Comparison of ENCODE assay signal across 32 cellular contexts in the genomic region with DNA sequence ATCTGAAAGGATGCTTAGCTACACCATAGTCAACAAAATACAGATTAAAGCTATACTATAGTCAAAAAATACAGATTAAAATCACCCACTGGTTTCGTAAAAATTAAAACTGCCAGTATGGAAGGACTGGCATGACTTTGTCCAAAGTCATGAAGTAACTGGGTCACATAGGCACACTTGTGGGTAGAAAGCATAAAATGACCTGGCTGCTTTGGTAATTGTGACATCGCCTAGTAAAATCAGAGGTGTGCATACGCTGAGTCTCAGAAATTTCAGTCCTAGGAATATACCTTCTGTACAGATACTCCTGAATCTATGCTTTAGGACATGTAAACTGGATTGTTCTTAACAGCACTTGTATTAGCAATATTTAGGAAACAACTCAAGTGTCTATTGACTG. TPM values are rescaled to one million over a fixed set of nuclear protein-coding genes. Genes with fewer than 3 reads are reported as not detected.
DNase-seq lines count a peak whose midpoint lies in the region; ATAC-seq, FAIRE-seq and TF ChIP-seq lines count a peak whose summit lies in the region.
"Had no signal": no experiment of that assay in that cellular context is flagged by ENCODE, and none has a peak within 500 bp of the region (broad histone marks: within the 10 kb centered on the region; RNA-seq: fewer than 3 reads in every experiment).

No MANE protein-coding gene starts in this region.

- 98% methylated on average over 3 of the region's 3 CpGs for WGBS in GM12878 (ENCODE audit: insufficient coverage, insufficient replicate concordance, low lambda C conversion rate, missing lambda C conversion rate)

- H3K36me3 ChIP-seq in PC-3 (ENCODE audit: low read depth, low read length) = no peaks in the 10 kb centered on the region
- no peaks in the 10 kb centered on the region for H3K36me3 ChIP-seq in GM12878 (ENCODE audit: control insufficient read depth in 2 of 2, insufficient read depth in 2 of 2, low read length in 1 of 2)
- H3K36me3 ChIP-seq: esophagus muscularis mucosa, MG63, transverse colon had no signal

- H3K4me3 ChIP-seq in PC-3 (ENCODE audit: low read length) (peak overlapping the region; percentile 57), GM12878 (no peak overlapping the region), coronary artery (no peak overlapping the region)
- H3K4me3 ChIP-seq: esophagus muscularis mucosa, K562, MG63, transverse colon had no signal

- POLR2A ChIA-PET in PC-3 (lab: Charles Lee; ENCODE audit: unreplicated experiment) (interaction anchor here (0.7 kb wide), 2 partner anchors 51 to 822 kb away, joined by 4 to 7 read pairs; no protein-coding TSS in a partner anchor), GM12878 (lab: Charles Lee) (interaction anchor here (0.6 to 1.0 kb wide), 5 partner anchors 8 to 429 kb away, joined by 3 to 5 read pairs (median 4); no protein-coding TSS in a partner anchor)

- ATAC-seq in PC-3 (peak; percentile 13), GM12878 (peak; percentile 22; the same call in 2 of the 3 replicates), HG03342 (IDR thresholded peaks at IDR 0.05; ENCODE audit: unreplicated experiment) (no peak)
- ATAC-seq: K562, right cardiac atrium, T-helper 17 cell had no signal

- CTCF ChIA-PET in PC-3 (lab: Charles Lee) = interaction anchor here (0.7 kb wide), 1 partner anchor 56 kb away, joined by 3 read pairs; no protein-coding TSS in a partner anchor
- CTCF ChIA-PET in GM12878 (lab: Yijun Ruan, JAX) = interaction anchor here (0.6 to 1.2 kb wide), 5 partner anchors 13 to 649 kb away, joined by 3 to 5 read pairs (median 4); no protein-coding TSS in a partner anchor

- no peak overlapping the region for H3K4me3 Mint-ChIP-seq in activated naive CD8-positive, alpha-beta T cell
- no peak overlapping the region for H3K4me3 Mint-ChIP-seq in activated naive CD8-positive, alpha-beta T cell treated with anti-CD3 and anti-CD28 coated beads for 36 hours
- no peak overlapping the region for H3K4me3 Mint-ChIP-seq in type B pancreatic cell
- H3K4me3 Mint-ChIP-seq: activated naive CD4-positive, alpha-beta T cell treated with anti-CD3 and anti-CD28 coated beads, Interleukin-2, amount 50 U/mL, for 24 hours; endodermal cell; neural crest cell had no signal

- H2AFZ ChIP-seq in PC-3 (ENCODE audit: low read length) (no peak overlapping the region), GM12878 (ENCODE audit: control insufficient read depth, low read depth, low read length) (no peak overlapping the region)

- RAD21 ChIA-PET in GM12878 (lab: Charles Lee; ENCODE audit: unreplicated experiment) = interaction anchor here (0.9 to 1.7 kb wide), 5 partner anchors 9 to 90 kb away, joined by 3 to 4 read pairs (median 3); no protein-coding TSS in a partner anchor

- H3K9me2 ChIP-seq in PC-3 (replicated peaks; ENCODE audit: low read length) = no peaks in the 10 kb centered on the region
- H3K9me2 ChIP-seq: SK-N-SH had no signal

- peaks cover 28% of the 10 kb centered on the region for H3K4me1 ChIP-seq in PC-3 (ENCODE audit: insufficient read depth, low read length)
- no peaks in the 10 kb centered on the region for H3K4me1 ChIP-seq in GM12878 (ENCODE audit: control insufficient read depth, insufficient read depth, low read length)
- H3K4me1 ChIP-seq: esophagus muscularis mucosa had no signal

- TF ChIP-seq RAD21 in GM12878 (IDR thresholded peaks at IDR 0.05; ENCODE audit: insufficient read depth, low read depth, low read length) = no peak

- no peak for DNase-seq in activated naive CD8-positive, alpha-beta T cell treated with anti-CD3 and anti-CD28 coated beads for 36 hours
- DNase-seq in PC-3 = no peak
- DNase-seq in GM12878 (ENCODE audit: low read depth, low spot score) = no peak
- no peak for DNase-seq in type B pancreatic cell (ENCODE audit: extremely low spot score, unreplicated experiment)
- no peak for DNase-seq in NCI-H2029 treated with DMSO at 0.1 percent for 48 hours (lab: John Stamatoyannopoulos, UW)
- DNase-seq in coronary artery (ENCODE audit: low spot score) = no peak
- DNase-seq: activated CD4-positive, alpha-beta T cell treated with anti-CD3 and anti-CD28 coated beads, Interleukin-2, amount 50 U/mL, for 1 hour; activated T-cell treated with anti-CD3 and anti-CD28 coated beads, Interleukin-2, amount 50 U/mL, for 48 hours; aorta; C1 segment of cervical spinal cord; caudate nucleus; endodermal cell; MG63; NCI-H1417; NCI-H345; NCI-H748 treated with DMSO at 0.1 percent for 48 hours; right cardiac atrium; SK-N-SH; stimulated activated CD4-positive, alpha-beta T cell treated with anti-CD3 and anti-CD28 coated beads, Interleukin-2, amount 100 ng/mL, for 48 hours; T-helper 17 cell; transverse colon had no signal

- peak; percentile 57 for FAIRE-seq in GM12878 (lab: Jason Lieb, UNC)
- FAIRE-seq: frontal cortex, H1, K562 had no signal

- no peak for TF ChIP-seq EP300 in GM12878 (IDR thresholded peaks at IDR 0.05; ENCODE audit: borderline replicate concordance in 1 of 2, control insufficient read depth in 1 of 2, low read depth in 2 of 2, low read length in 2 of 2)

- no peaks in the 10 kb centered on the region for H3K27me3 Mint-ChIP-seq in activated naive CD8-positive, alpha-beta T cell
- H3K27me3 Mint-ChIP-seq in activated naive CD8-positive, alpha-beta T cell treated with anti-CD3 and anti-CD28 coated beads for 36 hours = no peaks in the 10 kb centered on the region
- H3K27me3 Mint-ChIP-seq in type B pancreatic cell = no peaks in the 10 kb centered on the region
- H3K27me3 Mint-ChIP-seq: activated naive CD4-positive, alpha-beta T cell treated with anti-CD3 and anti-CD28 coated beads, Interleukin-2, amount 50 U/mL, for 24 hours; T-helper 17 cell had no signal

- in situ Hi-C loops in GM12878 (cut with MboI) = no loop called here

- BruUV-seq in PC-3 (replicated peaks; lab: Mats Ljungman, UMichigan) (no TSS peak), GM12878 (replicated peaks; lab: Mats Ljungman, UMichigan) (no TSS peak)

- H3K27ac ChIP-seq in PC-3 (ENCODE audit: low read length) (peak overlapping the region; percentile 79), GM12878 (ENCODE audit: control insufficient read depth, insufficient read depth) (no peak overlapping the region), coronary artery (no peak overlapping the region)
- H3K27ac ChIP-seq: esophagus muscularis mucosa, RWPE1, transverse colon had no signal

- H3K79me2 ChIP-seq in PC-3 (ENCODE audit: low read length) (no peaks in the 10 kb centered on the region), GM12878 (ENCODE audit: control insufficient read depth, insufficient read depth, low read length) (no peaks in the 10 kb centered on the region)

- H3K27ac Mint-ChIP-seq in activated naive CD8-positive, alpha-beta T cell = peak overlapping the region; percentile 47
- no peak overlapping the region for H3K27ac Mint-ChIP-seq in activated naive CD8-positive, alpha-beta T cell treated with anti-CD3 and anti-CD28 coated beads for 36 hours
- peak overlapping the region; percentile 3 for H3K27ac Mint-ChIP-seq in type B pancreatic cell
- H3K27ac Mint-ChIP-seq: endodermal cell had no signal

- H4K20me1 ChIP-seq in PC-3 (ENCODE audit: low read length) (no peaks in the 10 kb centered on the region), GM12878 (ENCODE audit: control insufficient read depth, insufficient read depth) (no peaks in the 10 kb centered on the region)

- peaks cover 18% of the 10 kb centered on the region for H3K4me1 Mint-ChIP-seq in activated naive CD8-positive, alpha-beta T cell (ENCODE audit: low read depth)
- peaks cover 12% of the 10 kb centered on the region for H3K4me1 Mint-ChIP-seq in activated naive CD8-positive, alpha-beta T cell treated with anti-CD3 and anti-CD28 coated beads for 36 hours
- peaks cover 12% of the 10 kb centered on the region for H3K4me1 Mint-ChIP-seq in type B pancreatic cell (ENCODE audit: unreplicated experiment)
- H3K4me1 Mint-ChIP-seq: neural crest cell had no signal

- H3K4me2 ChIP-seq in PC-3 (ENCODE audit: low read length) (peak overlapping the region; percentile 81), GM12878 (ENCODE audit: control insufficient read depth, insufficient read depth) (no peak overlapping the region)

- no peak for TF ChIP-seq CTCF in PC-3 (conservative IDR thresholded peaks at IDR 0.05; ENCODE audit: low read depth, low read length)
- no peak for TF ChIP-seq CTCF in GM12878 (IDR thresholded peaks at IDR 0.05 in 2 of 3, conservative IDR thresholded peaks at IDR 0.05 in 1 of 3; ENCODE audit: control insufficient read depth in 2 of 3, extremely low read depth in 1 of 3, insufficient read depth in 1 of 3, low read depth in 3 of 3, low read length in 3 of 3)
- no peak for TF ChIP-seq CTCF in type B pancreatic cell (conservative IDR thresholded peaks at IDR 0.05)
- TF ChIP-seq CTCF in coronary artery (IDR thresholded peaks at IDR 0.05) = no peak

- H3K9me3 ChIP-seq in PC-3 (ENCODE audit: low read length) (no peaks in the 10 kb centered on the region), GM12878 (replicated peaks; ENCODE audit: control insufficient read depth, insufficient read depth, low read length) (no peaks in the 10 kb centered on the region; the same call in 2 of the 3 replicates)
- H3K9me3 ChIP-seq: esophagus muscularis mucosa, MG63, SK-N-SH, transverse colon had no signal

- intact Hi-C loops in PC-3 (cut with micrococcal nuclease) = loop anchor here (5.0 kb wide), 2 partner anchors 36 to 44 kb away; no protein-coding TSS in a partner anchor
- intact Hi-C loops in GM12878 (cut with micrococcal nuclease; ENCODE audit: unreplicated experiment) = no loop called here

- SMC1A ChIA-PET in GM12878 (lab: Charles Lee; ENCODE audit: uncharacterized antibody, unreplicated experiment) = interaction anchor here (0.9 to 2.6 kb wide), 10 partner anchors 8 to 703 kb away, joined by 3 to 15 read pairs (median 3); no protein-coding TSS in a partner anchor

- peaks cover 4% of the 10 kb centered on the region for H3F3A ChIP-seq in PC-3 (ENCODE audit: low read length, unreplicated experiment)

- TF ChIP-seq POLR2A in GM12878 (IDR thresholded peaks at IDR 0.05; ENCODE audit: low read depth, low read length) = no peak

- H3K36me3 Mint-ChIP-seq in activated naive CD8-positive, alpha-beta T cell = peaks cover 5% of the 10 kb centered on the region
- no peaks in the 10 kb centered on the region for H3K36me3 Mint-ChIP-seq in activated naive CD8-positive, alpha-beta T cell treated with anti-CD3 and anti-CD28 coated beads for 36 hours
- no peaks in the 10 kb centered on the region for H3K36me3 Mint-ChIP-seq in type B pancreatic cell
- H3K36me3 Mint-ChIP-seq: activated naive CD4-positive, alpha-beta T cell treated with anti-CD3 and anti-CD28 coated beads, Interleukin-2, amount 50 U/mL, for 24 hours had no signal

- H3K9ac ChIP-seq in PC-3 (ENCODE audit: low read length) (peak overlapping the region; percentile 20; the same call in 1 of the 2 replicates), GM12878 (ENCODE audit: control insufficient read depth, insufficient read depth, low read length) (no peak overlapping the region)
- H3K9ac ChIP-seq: SK-N-SH had no signal

- no peaks in the 10 kb centered on the region for H3K9me3 Mint-ChIP-seq in activated naive CD8-positive, alpha-beta T cell (ENCODE audit: low read depth)
- H3K9me3 Mint-ChIP-seq in activated naive CD8-positive, alpha-beta T cell treated with anti-CD3 and anti-CD28 coated beads for 36 hours = peaks cover 4% of the 10 kb centered on the region
- H3K9me3 Mint-ChIP-seq in type B pancreatic cell = peaks cover 11% of the 10 kb centered on the region
- H3K9me3 Mint-ChIP-seq: activated naive CD4-positive, alpha-beta T cell treated with anti-CD3 and anti-CD28 coated beads, Interleukin-2, amount 50 U/mL, for 24 hours; endodermal cell had no signal

- no peaks in the 10 kb centered on the region for H3K27me3 ChIP-seq in PC-3 (ENCODE audit: low read length)
- no peaks in the 10 kb centered on the region for H3K27me3 ChIP-seq in GM12878 (replicated peaks in 1 of 2; ENCODE audit: control insufficient read depth in 2 of 2, insufficient read depth in 2 of 2, low read length in 1 of 2)
- H3K27me3 ChIP-seq: esophagus muscularis mucosa, MG63, transverse colon had no signal

RNA-seq across cellular contexts. Expression of gene CLNK, which starts 28.1 kb away (rescaled TPM):
- total RNA-seq in activated naive CD8-positive, alpha-beta T cell treated with anti-CD3 and anti-CD28 coated beads for 36 hours = under 1 TPM; 0.32 to 0.35 TPM
- total RNA-seq in PC-3 (2014; rRNA removed) (not detected in 2 replicates), GM12878 (2014; rRNA removed) (2.1 and 2.2 TPM in 2 replicates), GM12878 (2014; rRNA removed; fragmentation: Illumina TruSeq; extraction: Trizol) (2.3 and 2.8 TPM in 2 replicates), GM12878 (2021) (2.5 and 2.8 TPM in 2 replicates), type B pancreatic cell (ENCODE audit: low replicate concordance) (not detected in 2 replicates)
- total RNA-seq in GM12878 (2013; cell fraction: nucleolus; rRNA removed) = 19.6 and 20.8 TPM in 2 replicates
- 0.91 TPM for polyA plus RNA-seq in GM12878 (2011; ENCODE audit: low read depth)
- polyA plus RNA-seq in GM12878 (2011; rRNA removed) (14.3 and 19.3 TPM in 2 replicates), GM12878 (2014; fragmentation: Illumina TruSeq; extraction: Trizol) (2.9 and 3.1 TPM in 2 replicates), GM12878 (2014; fragmentation: Nextera tagmentation; extraction: Ambion mirVana) (1 to 10 TPM; 2.1 to 2.6 TPM), GM12878 (2014; rRNA removed) (2.8 and 3.2 TPM in 2 replicates), GM12878 (2016; fragmentation: Nextera tagmentation; extraction: Ambion mirVana) (1 to 10 TPM; 2.1 to 3.0 TPM)
- polyA plus RNA-seq in GM12878 (2011; cell fraction: cytosol; rRNA removed) = 5.8 and 6.3 TPM in 2 replicates
- 16.8 and 20.7 TPM in 2 replicates for polyA plus RNA-seq in GM12878 (2011; cell fraction: nucleus; rRNA removed)
- polyA plus RNA-seq in GM12878 (2012) = 1.4 and 1.9 TPM in 2 replicates
- polyA minus RNA-seq in GM12878 (2011; rRNA and poly(A)+ RNA removed) = 13.6 and 16.8 TPM in 2 replicates
- polyA minus RNA-seq in GM12878 (2011; cell fraction: cytosol; rRNA and poly(A)+ RNA removed) = 1.6 and 4.1 TPM in 2 replicates
- polyA minus RNA-seq in GM12878 (2011; cell fraction: nucleus; rRNA and poly(A)+ RNA removed) = 14.6 and 15.8 TPM in 2 replicates
- total RNA-seq: endodermal cell, esophagus muscularis mucosa, frontal cortex, H1, HT1080, K562, lung microvascular endothelial cell, neural crest cell, right cardiac atrium had no signal
- polyA plus RNA-seq: aorta, H1, K562, right cardiac atrium, SK-N-SH had no signal
